ENCODE assay signal across 10 cellular contexts in the genomic region with DNA sequence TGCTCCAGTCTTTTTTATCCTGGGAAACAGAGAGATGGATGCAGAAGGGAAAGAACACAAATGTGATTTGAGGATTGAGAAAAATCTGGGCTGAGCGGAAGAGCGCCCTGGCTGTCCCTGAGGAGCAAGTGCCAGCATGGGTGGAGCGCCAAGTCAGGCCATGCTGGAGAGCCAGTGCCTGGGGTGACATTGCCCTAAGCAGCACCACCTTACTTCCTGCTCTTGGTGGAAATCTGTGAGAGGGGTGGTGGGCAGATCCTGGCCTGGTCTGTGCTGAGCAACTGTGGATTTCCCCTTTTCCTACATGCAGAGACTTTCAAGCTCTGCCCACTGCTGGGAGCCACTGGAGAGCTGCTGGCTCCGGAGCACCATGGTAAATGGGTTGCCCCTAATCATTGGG. TPM values are rescaled to one million over a fixed set of nuclear protein-coding genes. Genes with fewer than 3 reads are reported as not detected.
DNase-seq lines count a peak whose midpoint lies in the region; ATAC-seq, FAIRE-seq and TF ChIP-seq lines count a peak whose summit lies in the region.
"Had no signal": no experiment of that assay in that cellular context is flagged by ENCODE, and none has a peak within 500 bp of the region (broad histone marks: within the 10 kb centered on the region; RNA-seq: fewer than 3 reads in every experiment).

No MANE protein-coding gene starts in this region.

- no peak overlapping the region for H3K4me3 ChIP-seq in body of pancreas

- peak overlapping the region; percentile 55 for H3K27ac Mint-ChIP-seq in osteocyte (ENCODE audit: unreplicated experiment)

- no peak for ATAC-seq in body of pancreas

- peaks cover 34% of the 10 kb centered on the region for H3K4me1 ChIP-seq in body of pancreas

- H3K27ac ChIP-seq in epithelial cell of prostate (peak overlapping the region; percentile 87), body of pancreas (no peak overlapping the region)
- H3K27ac ChIP-seq: KMS-11 had no signal

- H3K36me3 Mint-ChIP-seq in osteocyte (ENCODE audit: unreplicated experiment), result no peaks in the 10 kb centered on the region

- H3K27me3 Mint-ChIP-seq in osteocyte (ENCODE audit: unreplicated experiment), result no peaks in the 10 kb centered on the region

- TF ChIP-seq CTCF in osteocyte (IDR thresholded peaks at IDR 0.05) (no peak), body of pancreas (IDR thresholded peaks at IDR 0.05) (no peak)

- H3K9me3 Mint-ChIP-seq in osteocyte (ENCODE audit: unreplicated experiment), result no peaks in the 10 kb centered on the region

- WGBS in body of pancreas, 2 donors, result 93% methylated on average over 4 of the region's 4 CpGs

- no peak for TF ChIP-seq POLR2A in body of pancreas (IDR thresholded peaks at IDR 0.05)

- no peak overlapping the region for H3K4me3 Mint-ChIP-seq in osteocyte (ENCODE audit: unreplicated experiment)

- peaks cover 28% of the 10 kb centered on the region for H3K4me1 Mint-ChIP-seq in osteocyte (ENCODE audit: unreplicated experiment)

- intact Hi-C loops in body of pancreas (cut with DNase I), result no loop called here

- H3K36me3 ChIP-seq in body of pancreas (replicated peaks in 1 of 2; ENCODE audit: insufficient read depth in 1 of 2, low read depth in 2 of 2), result no peaks in the 10 kb centered on the region

- DNase-seq in COLO668 (lab: John Stamatoyannopoulos, UW; ENCODE audit: unreplicated experiment) (peak; percentile 25), RCC 7860 (ENCODE audit: low spot score) (peak; percentile 62), epithelial cell of prostate (ENCODE audit: low read depth, low spot score) (no peak), osteocyte (ENCODE audit: extremely low spot score, unreplicated experiment) (no peak), body of pancreas (no peak), OCI-M1 (lab: John Stamatoyannopoulos, UW) (no peak), DMS79 treated with DMSO at 0.1 percent for 48 hours (lab: John Stamatoyannopoulos, UW) (no peak)
- DNase-seq in stimulated activated CD4-positive, alpha-beta T cell treated with anti-CD3 and anti-CD28 coated beads, Interleukin-2, amount 100 ng/mL, for 48 hours, result no peak
- DNase-seq: central memory CD4-positive, alpha-beta T cell had no signal

- H3K9me3 ChIP-seq in body of pancreas, result no peaks in the 10 kb centered on the region

- H3K27me3 ChIP-seq in body of pancreas, result no peaks in the 10 kb centered on the region

- FAIRE-seq in RCC 7860 (lab: Jason Lieb, UNC), result no peak

RNA-seq across cellular contexts. Expression of a gene that starts 36.9 kb away (rescaled TPM):
- total RNA-seq in osteocyte (288 and 290 TPM in 2 replicates), body of pancreas (100 to 1,000 TPM; 238 to 269 TPM)

RNA-seq across cellular contexts. Expression of a gene that starts 44.1 kb away (rescaled TPM):
- total RNA-seq in osteocyte, result 42.4 and 43.0 TPM in 2 replicates
- 10 to 100 TPM; 19.2 to 24.1 TPM for total RNA-seq in body of pancreas

Comparison
In these comparisons a context has a peak if more than half of its experiments do, and no peak if none do; other contexts are left out.
1. DNase-seq: peak in COLO668 (single experiment) and RCC 7860 (single experiment); none in epithelial cell of prostate (single experiment), osteocyte (single experiment), body of pancreas (0 of 4), stimulated activated CD4-positive, alpha-beta T cell treated with anti-CD3 and anti-CD28 coated beads, Interleukin-2, amount 100 ng/mL, for 48 hours (0 of 2), OCI-M1 (single experiment) and DMS79 treated with DMSO at 0.1 percent for 48 hours (single experiment).